Comparison of ENCODE assay signal across 10 cellular contexts in the genomic region with DNA sequence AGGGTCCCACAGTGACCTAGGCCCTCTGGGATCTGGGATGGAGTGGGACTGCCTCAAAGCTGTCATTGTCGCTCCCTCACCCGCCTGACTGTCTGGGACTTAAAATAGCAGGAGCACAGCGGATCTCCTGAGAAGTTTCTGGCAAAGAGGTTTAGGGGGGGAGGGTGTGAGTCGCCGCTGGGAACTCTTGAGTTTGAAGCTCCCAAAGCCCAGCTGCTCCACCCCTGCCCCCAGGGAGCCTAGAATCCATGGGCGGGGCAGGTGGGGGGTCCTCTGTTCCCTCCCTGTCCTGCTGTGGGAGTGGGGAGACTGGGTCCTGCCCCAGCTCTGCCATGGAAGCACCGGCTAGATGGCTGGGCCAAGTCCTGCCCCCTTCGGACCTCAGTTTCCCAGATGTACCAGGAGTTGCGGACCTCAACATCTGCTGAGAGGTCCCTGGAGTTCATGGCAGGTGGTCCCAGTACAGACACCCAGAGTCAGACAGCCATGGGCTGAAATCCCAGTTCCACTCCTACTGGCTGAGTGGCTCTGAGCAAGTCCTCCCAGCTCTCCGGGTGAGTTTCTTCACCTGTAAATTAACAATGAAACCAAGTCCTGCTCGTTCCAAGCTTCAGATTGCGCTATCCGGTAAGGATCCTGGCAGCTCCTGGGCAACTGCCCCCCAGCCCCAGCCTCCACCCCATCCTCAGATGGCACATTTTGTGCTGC. TPM values are rescaled to one million over a fixed set of nuclear protein-coding genes. Genes with fewer than 3 reads are reported as not detected.
DNase-seq lines count a peak whose midpoint lies in the region; ATAC-seq and TF ChIP-seq lines count a peak whose summit lies in the region.
"Had no signal": no experiment of that assay in that cellular context is flagged by ENCODE, and none has a peak within 500 bp of the region (broad histone marks: within the 10 kb centered on the region; RNA-seq: fewer than 3 reads in every experiment).

No MANE protein-coding gene starts in this region.

- TF ChIP-seq CTCF in brain (conservative IDR thresholded peaks at IDR 0.05), result no peak
- no peak for TF ChIP-seq CTCF in tibial nerve (IDR thresholded peaks at IDR 0.05)

- H2BK120ac ChIP-seq in mesenchymal stem cell (ENCODE audit: low read depth, low read length), result no peak overlapping the region

- no peak overlapping the region for H3K27ac ChIP-seq in mesenchymal stem cell (ENCODE audit: low read length, poor library complexity, severe bottlenecking)
- H3K27ac ChIP-seq in tibial nerve, result peak overlapping the region in 3 of 4 donors; percentile 34 to 66 (median 48)

- H4K91ac ChIP-seq in mesenchymal stem cell (ENCODE audit: low read length), result no peak overlapping the region

- no peak for TF ChIP-seq EP300 in tibial nerve (IDR thresholded peaks at IDR 0.05)

- no peaks in the 10 kb centered on the region for H3K9me3 Mint-ChIP-seq in activated T-cell treated with anti-CD3 and anti-CD28 coated beads, Interleukin-2, amount 50 U/mL, for 72 hours
- H3K9me3 Mint-ChIP-seq in brain, result peaks cover 0 to 2% (median 0%) of the 10 kb centered on the region in 5 experiments
- H3K9me3 Mint-ChIP-seq: activated B cell treated with CpG ODN at 0.5 μM for 24 hours had no signal

- H3K27me3 Mint-ChIP-seq in activated T-cell treated with anti-CD3 and anti-CD28 coated beads, Interleukin-2, amount 50 U/mL, for 72 hours (ENCODE audit: low read depth), result peaks cover 15% of the 10 kb centered on the region
- H3K27me3 Mint-ChIP-seq in brain, result peaks cover 3% of the 10 kb centered on the region
- H3K27me3 Mint-ChIP-seq: activated B cell treated with CpG ODN at 0.5 μM for 24 hours had no signal

- no peak overlapping the region for H3K14ac ChIP-seq in mesenchymal stem cell (ENCODE audit: low read length in 2 of 2)

- H3K4me3 Mint-ChIP-seq in activated T-cell treated with anti-CD3 and anti-CD28 coated beads, Interleukin-2, amount 50 U/mL, for 72 hours, result peak overlapping the region; percentile 75 to 76
- H3K4me3 Mint-ChIP-seq in brain, result peak overlapping the region; percentile 71 to 81 (median 79)

- H3K27ac Mint-ChIP-seq in activated T-cell treated with anti-CD3 and anti-CD28 coated beads, Interleukin-2, amount 50 U/mL, for 72 hours, result no peak overlapping the region
- peak overlapping the region; percentile 53 to 95 (median 91) for H3K27ac Mint-ChIP-seq in brain
- H3K27ac Mint-ChIP-seq: activated B cell treated with CpG ODN at 0.5 μM for 24 hours had no signal

- peaks cover 15% of the 10 kb centered on the region for H3K4me1 Mint-ChIP-seq in activated T-cell treated with anti-CD3 and anti-CD28 coated beads, Interleukin-2, amount 50 U/mL, for 72 hours (ENCODE audit: low read depth)
- peaks cover 23% of the 10 kb centered on the region for H3K4me1 Mint-ChIP-seq in brain

- peak overlapping the region in 1 of 2 experiments; percentile 71 for H3K18ac ChIP-seq in mesenchymal stem cell (ENCODE audit: low read depth in 1 of 2, low read length in 2 of 2)

- H3K36me3 Mint-ChIP-seq in activated T-cell treated with anti-CD3 and anti-CD28 coated beads, Interleukin-2, amount 50 U/mL, for 72 hours (ENCODE audit: insufficient read depth in 2 of 2), result no peaks in the 10 kb centered on the region
- H3K36me3 Mint-ChIP-seq in brain, result no peaks in the 10 kb centered on the region

- H2BK15ac ChIP-seq in mesenchymal stem cell (ENCODE audit: low read depth, poor library complexity, severe bottlenecking), result no peak overlapping the region

- no peaks in the 10 kb centered on the region for H3K9me3 ChIP-seq in mesenchymal stem cell (ENCODE audit: control insufficient read depth, low read length)
- H3K9me3 ChIP-seq in tibial nerve, result no peaks in the 10 kb centered on the region

- no peak overlapping the region for H2AFZ ChIP-seq in mesenchymal stem cell (ENCODE audit: low read depth, low read length)

- no peak overlapping the region for H3K4ac ChIP-seq in mesenchymal stem cell (ENCODE audit: low read depth in 1 of 2, low read length in 2 of 2)

- H3K4me2 ChIP-seq in mesenchymal stem cell (ENCODE audit: low read length, poor library complexity, severe bottlenecking), result peak overlapping the region; percentile 88

- no peak overlapping the region for H2BK5ac ChIP-seq in mesenchymal stem cell (ENCODE audit: low read depth, low read length, poor library complexity, severe bottlenecking)

- peak overlapping the region in 1 of 2 experiments; percentile 6 for H2BK12ac ChIP-seq in mesenchymal stem cell (ENCODE audit: low read length in 2 of 2)

- peaks cover 15% of the 10 kb centered on the region for H3K4me1 ChIP-seq in mesenchymal stem cell (ENCODE audit: control insufficient read depth, insufficient read depth, low read depth, low read length)
- H3K4me1 ChIP-seq in tibial nerve, result peaks cover 0 to 41% (median 16%) of the 10 kb centered on the region in 4 donors

- no peak for DNase-seq in activated T-cell treated with anti-CD3 and anti-CD28 coated beads, Interleukin-2, amount 50 U/mL, for 72 hours
- no peak for DNase-seq in activated T-cell treated with anti-CD3 and anti-CD28 coated beads, Interleukin-2, amount 50 U/mL, for 48 hours
- DNase-seq in mesenchymal stem cell, result no peak
- no peak for DNase-seq in tibial nerve (ENCODE audit: low spot score in 2 of 2)
- DNase-seq in effector CD4-positive, alpha-beta T cell, result no peak

- no peaks in the 10 kb centered on the region for H3K79me1 ChIP-seq in mesenchymal stem cell (replicated peaks; ENCODE audit: low read length, poor library complexity, severe bottlenecking)

- no peak overlapping the region for H4K8ac ChIP-seq in mesenchymal stem cell (ENCODE audit: low read length)

- peaks cover 10 to 20% of the 10 kb centered on the region in 2 experiments for H3K36me3 ChIP-seq in mesenchymal stem cell (ENCODE audit: control insufficient read depth in 1 of 2, insufficient read depth in 2 of 2, low read depth in 1 of 2, low read length in 2 of 2)
- H3K36me3 ChIP-seq in tibial nerve, result peaks cover 0 to 15% (median 0%) of the 10 kb centered on the region in 3 donors

- TF ChIP-seq POLR2A in tibial nerve (IDR thresholded peaks at IDR 0.05), result no peak

- no peak for ATAC-seq in activated T-cell treated with anti-CD3 and anti-CD28 coated beads, Interleukin-2, amount 50 U/mL, for 72 hours (replicated peaks in 1 of 2)
- ATAC-seq in HG03175 (IDR thresholded peaks at IDR 0.05; ENCODE audit: unreplicated experiment), result no peak
- no peak for ATAC-seq in HG02763 (IDR thresholded peaks at IDR 0.05; ENCODE audit: unreplicated experiment)

- H2AK5ac ChIP-seq in mesenchymal stem cell (ENCODE audit: low read length, severe bottlenecking), result peak overlapping the region; percentile 14

- H3K23ac ChIP-seq in mesenchymal stem cell (ENCODE audit: low read length in 2 of 2), result no peak overlapping the region

- H3K27me3 ChIP-seq in mesenchymal stem cell (ENCODE audit: control insufficient read depth in 1 of 2, insufficient read depth in 1 of 2, low read length in 2 of 2) (peaks cover 0 to 13% of the 10 kb centered on the region in 2 experiments), tibial nerve (no peaks in the 10 kb centered on the region)

- H3K9ac ChIP-seq in mesenchymal stem cell (ENCODE audit: low read length), result peak overlapping the region; percentile 78

- H3K4me3 ChIP-seq in mesenchymal stem cell (ENCODE audit: insufficient read depth in 1 of 2, low read depth in 1 of 2, low read length in 2 of 2) (peak overlapping the region in 1 of 2 experiments; percentile 80), tibial nerve (peak overlapping the region in 3 of 4 donors; percentile 44 to 48 (median 48))

- 84% methylated on average over 13 of the region's 13 CpGs for WGBS in mesenchymal stem cell
- 52% methylated on average over 12 to 13 of the region's 13 CpGs for WGBS in tibial nerve, 2 donors

RNA-seq across cellular contexts. Expression of a gene that starts 1.0 kb away (rescaled TPM):
- total RNA-seq in activated T-cell treated with anti-CD3 and anti-CD28 coated beads, Interleukin-2, amount 50 U/mL, for 72 hours, result not detected
- polyA plus RNA-seq in brain (ENCODE audit: insufficient read depth, low read depth, low replicate concordance), result not detected
- polyA plus RNA-seq in mesenchymal stem cell (2013, experiment 1 of 2), result not detected
- not detected for polyA plus RNA-seq in mesenchymal stem cell (2013, experiment 2 of 2)
- under 1 TPM in 1 of 4 donors, not detected in 3; 0.39 TPM for total RNA-seq in tibial nerve
- total RNA-seq: activated B cell treated with CpG ODN at 0.5 μM for 24 hours, mucosa of gallbladder had no signal

RNA-seq across cellular contexts. Expression of a gene that starts 9.5 kb away (rescaled TPM):
- 1,000 to 10,000 TPM; 1,754 to 1,822 TPM for total RNA-seq in activated T-cell treated with anti-CD3 and anti-CD28 coated beads, Interleukin-2, amount 50 U/mL, for 72 hours
- polyA plus RNA-seq in brain (ENCODE audit: insufficient read depth, low read depth, low replicate concordance), result 2,927 TPM
- 4,023 TPM for polyA plus RNA-seq in mesenchymal stem cell (2013, experiment 1 of 2)
- polyA plus RNA-seq in mesenchymal stem cell (2013, experiment 2 of 2), result 3,898 TPM
- 1,000 to 10,000 TPM; 1,854 to 2,171 (median 1,912) TPM for total RNA-seq in tibial nerve

RNA-seq across cellular contexts. Expression of a gene that starts 9.7 kb away (rescaled TPM):
- 100 to 1,000 TPM; 116 to 125 TPM for total RNA-seq in activated T-cell treated with anti-CD3 and anti-CD28 coated beads, Interleukin-2, amount 50 U/mL, for 72 hours
- polyA plus RNA-seq in brain (ENCODE audit: insufficient read depth, low read depth, low replicate concordance), result 69.8 TPM
- 42.5 TPM for polyA plus RNA-seq in mesenchymal stem cell (2013, experiment 1 of 2)
- polyA plus RNA-seq in mesenchymal stem cell (2013, experiment 2 of 2), result 42.7 TPM
- total RNA-seq in tibial nerve, result 10 to 100 TPM; 21.6 to 25.3 (median 24.2) TPM

Comparison
In these comparisons a context has a peak if more than half of its experiments do, and no peak if none do; other contexts are left out.
1. RNA of a gene that starts 9.7 kb away (total RNA-seq): 116 to 125 TPM in activated T-cell treated with anti-CD3 and anti-CD28 coated beads, Interleukin-2, amount 50 U/mL, for 72 hours; 21.6 to 25.3 TPM in tibial nerve; every median in the first group is over 4 times any median in the second.